In genomic region chr11:67318239-67318555, GRCh38 we compare ENCODE assay signal across 8 cellular contexts. TPM values are rescaled to one million over a fixed set of nuclear protein-coding genes. Genes with fewer than 3 reads are reported as not detected.
DNase-seq lines count a peak whose midpoint lies in the region; ATAC-seq and TF ChIP-seq lines count a peak whose summit lies in the region.

No MANE protein-coding gene starts in this region.

- H3K27ac ChIP-seq in SJCRH30: no peak overlapping the region
- peak overlapping the region in 3 of 4 donors; percentile 88 to 92 (median 92) for H3K27ac ChIP-seq in gastrocnemius medialis

- H3K9me3 ChIP-seq in SJCRH30 (replicated peaks) (no peaks in the 10 kb centered on the region), gastrocnemius medialis (no peaks in the 10 kb centered on the region)

- peak overlapping the region; percentile 68 for H3K4me3 ChIP-seq in SJCRH30
- peak overlapping the region; percentile 92 for H3K4me3 ChIP-seq in fibroblast of the aortic adventitia (ENCODE audit: low read depth, low read length)
- peak overlapping the region; percentile 78 to 96 (median 88) for H3K4me3 ChIP-seq in gastrocnemius medialis

- intact Hi-C loops in gastrocnemius medialis (cut with DNase I; ENCODE audit: low total_unique reads): no loop called here

- H3K36me3 ChIP-seq in SJCRH30 (no peaks in the 10 kb centered on the region), gastrocnemius medialis (no peaks in the 10 kb centered on the region)

- H3K27me3 ChIP-seq in SJCRH30 (no peaks in the 10 kb centered on the region), gastrocnemius medialis (no peaks in the 10 kb centered on the region)

- DNase-seq in SJCRH30: no peak
- no peak for DNase-seq in fibroblast of the aortic adventitia (ENCODE audit: low read depth)
- no peak for DNase-seq in gastrocnemius medialis
- no peak for DNase-seq in MV-4-11 (lab: John Stamatoyannopoulos, UW)
- DNase-seq in DMS153 (lab: John Stamatoyannopoulos, UW): no peak

- TF ChIP-seq CTCF in fibroblast of the aortic adventitia (IDR thresholded peaks at IDR 0.05; ENCODE audit: insufficient read depth, low read length) (no peak), gastrocnemius medialis (IDR thresholded peaks at IDR 0.05 in 4 of 5, conservative IDR thresholded peaks at IDR 0.05 in 1 of 5) (no peak)

- ATAC-seq in GM21786 (IDR thresholded peaks at IDR 0.05; ENCODE audit: unreplicated experiment): peak; percentile 2
- peak in 1 of 2 donors; percentile 1 for ATAC-seq in gastrocnemius medialis
- no peak for ATAC-seq in HG02970 (IDR thresholded peaks at IDR 0.05; ENCODE audit: low FRiP score, unreplicated experiment)
- ATAC-seq in GM21576 (IDR thresholded peaks at IDR 0.05; ENCODE audit: unreplicated experiment): no peak

- in situ Hi-C loops in gastrocnemius medialis (cut with MboI; ENCODE audit: low sequenced_read_pairs in 4 of 4): loop anchor here in 3 of 4 donors (5.0 to 10.0 kb wide), 3 partner anchors 41 to 56 kb away; partner anchors contain the start of gene GRK2 (in 1 of the 3)

- H3K4me1 ChIP-seq in SJCRH30 (peaks cover 4% of the 10 kb centered on the region; the same call in 1 of the 2 replicates), gastrocnemius medialis (peaks cover 7 to 17% of the 10 kb centered on the region in 2 donors)

- TF ChIP-seq POLR2A in gastrocnemius medialis (IDR thresholded peaks at IDR 0.05): no peak

RNA-seq across cellular contexts. Expression of gene SSH3, which starts 14.9 kb away (rescaled TPM):
- total RNA-seq in SJCRH30 (2014; rRNA removed; shearing (Covaris generic)): 2.5 TPM in 2 replicates
- total RNA-seq in fibroblast of the aortic adventitia (ENCODE audit: low replicate concordance): 11.7 and 12.3 TPM in 2 replicates
- 10 to 100 TPM in 2 of 4 donors, 1 to 10 TPM in 2; 7.9 to 16.3 (median 11.9) TPM for total RNA-seq in gastrocnemius medialis

RNA-seq across cellular contexts. Expression of gene ANKRD13D, which starts 29.1 kb away (rescaled TPM):
- total RNA-seq in SJCRH30 (2014; rRNA removed; shearing (Covaris generic)): 15.3 and 19.9 TPM in 2 replicates
- total RNA-seq in fibroblast of the aortic adventitia (ENCODE audit: low replicate concordance): 12.1 and 25.3 TPM in 2 replicates
- total RNA-seq in gastrocnemius medialis: 10 to 100 TPM in 1 of 4 donors, 1 to 10 TPM in 3; 5.8 to 10.6 (median 9.7) TPM

RNA-seq across cellular contexts. Expression of gene POLD4, which starts 35.1 kb away (rescaled TPM):
- 35.4 and 37.5 TPM in 2 replicates for total RNA-seq in SJCRH30 (2014; rRNA removed; shearing (Covaris generic))
- total RNA-seq in fibroblast of the aortic adventitia (ENCODE audit: low replicate concordance): 53.5 and 101 TPM in 2 replicates
- total RNA-seq in gastrocnemius medialis: 100 to 1,000 TPM in 2 of 4 donors, 10 to 100 TPM in 2; 57.4 to 115 (median 87.9) TPM

RNA-seq across cellular contexts. Expression of gene GRK2, which starts 51.9 kb away (rescaled TPM):
- total RNA-seq in SJCRH30 (2014; rRNA removed; shearing (Covaris generic)): 45.2 and 49.7 TPM in 2 replicates
- total RNA-seq in fibroblast of the aortic adventitia (ENCODE audit: low replicate concordance) (10.1 and 21.5 TPM in 2 replicates), gastrocnemius medialis (10 to 100 TPM; 40.2 to 79.8 (median 68.4) TPM)

RNA-seq across cellular contexts. Expression of gene CLCF1, which starts 55.2 kb away (rescaled TPM):
- total RNA-seq in SJCRH30 (2014; rRNA removed; shearing (Covaris generic)): 5.2 and 6.1 TPM in 2 replicates
- 1.5 and 9.4 TPM in 2 replicates for total RNA-seq in fibroblast of the aortic adventitia (ENCODE audit: low replicate concordance)
- 1 to 10 TPM in 2 of 4 donors, under 1 TPM in 2; 0.24 to 2.7 (median 0.91) TPM for total RNA-seq in gastrocnemius medialis
